ENCODE assay signal across 8 cellular contexts in genomic region chr5:116137544-116138378, GRCh38. TPM values are rescaled to one million over a fixed set of nuclear protein-coding genes. Genes with fewer than 3 reads are reported as not detected.
DNase-seq lines count a peak whose midpoint lies in the region; ATAC-seq, FAIRE-seq and TF ChIP-seq lines count a peak whose summit lies in the region.

No MANE protein-coding gene starts in this region.

- no peaks in the 10 kb centered on the region for H4K20me1 ChIP-seq in keratinocyte (ENCODE audit: control insufficient read depth, extremely low read depth, insufficient read depth, low read length)

- TF ChIP-seq POLR2A in tibial nerve (IDR thresholded peaks at IDR 0.05) (no peak), GM18505 (IDR thresholded peaks at IDR 0.05; ENCODE audit: borderline replicate concordance, extremely low read depth, insufficient read depth, insufficient read length) (no peak)

- H3K27me3 Mint-ChIP-seq in brain = no peaks in the 10 kb centered on the region

- H3K4me1 Mint-ChIP-seq in brain = peaks cover 20% of the 10 kb centered on the region

- no peak overlapping the region for H3K4me2 ChIP-seq in keratinocyte (ENCODE audit: control insufficient read depth, extremely low read depth, insufficient read depth, low read depth, low read length)

- H3K79me2 ChIP-seq in keratinocyte (ENCODE audit: control insufficient read depth, insufficient read depth, low read length) = no peaks in the 10 kb centered on the region

- no peak overlapping the region for H3K9ac ChIP-seq in keratinocyte (ENCODE audit: control insufficient read depth, extremely low read depth, insufficient read depth, low read length)

- WGBS in tibial nerve, 2 donors = 10 to 14% methylated on average over 4 of the region's 4 CpGs

- H3K9me3 ChIP-seq in keratinocyte (ENCODE audit: control insufficient read depth, low read depth, low read length) (no peaks in the 10 kb centered on the region), tibial nerve (peaks cover 0 to 3% (median 0%) of the 10 kb centered on the region in 4 donors)

- H3K4me3 Mint-ChIP-seq in brain = no peak overlapping the region

- H3K27ac Mint-ChIP-seq in brain = peak overlapping the region in 2 of 5 experiments; percentile 37 to 68

- FAIRE-seq in keratinocyte (lab: Jason Lieb, UNC) = peak; percentile 71

- no peak for TF ChIP-seq EP300 in tibial nerve (IDR thresholded peaks at IDR 0.05)

- TF ChIP-seq CTCF in brain (conservative IDR thresholded peaks at IDR 0.05) = peak; percentile 80 to 86
- peak in 2 of 3 experiments; percentile 55 to 60 for TF ChIP-seq CTCF in keratinocyte (optimal IDR thresholded peaks at IDR 0.05 in 1 of 3, IDR thresholded peaks at IDR 0.05 in 1 of 3, conservative IDR thresholded peaks at IDR 0.05 in 1 of 3; ENCODE audit: extremely low read depth in 1 of 3, insufficient read depth in 2 of 3, low read length in 3 of 3)
- peak; percentile 51 to 80 (median 66) for TF ChIP-seq CTCF in tibial nerve (IDR thresholded peaks at IDR 0.05)

- H3K36me3 ChIP-seq in keratinocyte (ENCODE audit: control insufficient read depth in 2 of 2, extremely low read depth in 1 of 2, insufficient read depth in 2 of 2, low read length in 2 of 2) = no peaks in the 10 kb centered on the region
- H3K36me3 ChIP-seq in tibial nerve = peaks cover 0 to 9% (median 0%) of the 10 kb centered on the region in 3 donors

- DNase-seq in GF-D8 (lab: John Stamatoyannopoulos, UW) (peak; percentile 1), NCI-H446 treated with DMSO at 0.1 percent for 48 hours (lab: John Stamatoyannopoulos, UW) (peak; percentile 48), keratinocyte (ENCODE audit: low read depth, low spot score) (no peak), tibial nerve (ENCODE audit: low spot score in 2 of 2) (peak in 1 of 2 donors; percentile 25)
- DNase-seq in activated T-cell treated with anti-CD3 and anti-CD28 coated beads, Interleukin-2, amount 50 U/mL, for 48 hours = no peak

- H3K27me3 ChIP-seq in keratinocyte (ENCODE audit: control insufficient read depth, extremely low read depth, insufficient read depth, low read length) = no peaks in the 10 kb centered on the region
- H3K27me3 ChIP-seq in tibial nerve = no peaks in the 10 kb centered on the region

- ATAC-seq in HG02852 (IDR thresholded peaks at IDR 0.05; ENCODE audit: unreplicated experiment) = peak; percentile 44
- no peak for ATAC-seq in GM18505 (IDR thresholded peaks at IDR 0.05; ENCODE audit: unreplicated experiment)

- H3K27ac ChIP-seq in keratinocyte (ENCODE audit: control insufficient read depth, insufficient read depth, low read length) (no peak overlapping the region), tibial nerve (no peak overlapping the region)

- no peaks in the 10 kb centered on the region for H3K4me1 ChIP-seq in keratinocyte (ENCODE audit: control insufficient read depth, extremely low read depth, insufficient read depth, low read length)
- H3K4me1 ChIP-seq in tibial nerve = peaks cover 0 to 4% (median 0%) of the 10 kb centered on the region in 4 donors

- peaks cover 5% of the 10 kb centered on the region for H3K36me3 Mint-ChIP-seq in brain

- no peaks in the 10 kb centered on the region for H3K9me3 Mint-ChIP-seq in brain

- H3K4me3 ChIP-seq in keratinocyte (ENCODE audit: control insufficient read depth in 2 of 3, extremely low read depth in 1 of 3, insufficient read depth in 2 of 3, low read depth in 1 of 3, low read length in 3 of 3) = no peak overlapping the region
- no peak overlapping the region for H3K4me3 ChIP-seq in tibial nerve

- H2AFZ ChIP-seq in keratinocyte (ENCODE audit: control insufficient read depth, low read length) = no peak overlapping the region

- dilution Hi-C loops in keratinocyte (cut with MboI; ENCODE audit: extremely low pct_ligation_motif_present, low sequenced_read_pairs) = no loop called here

- H3K9me1 ChIP-seq in keratinocyte (ENCODE audit: control insufficient read depth, extremely low read depth, insufficient read depth, low read length) = no peaks in the 10 kb centered on the region

RNA-seq across cellular contexts. Expression of gene COMMD10, which starts 52.9 kb away (rescaled TPM):
- 10.1 TPM for polyA plus RNA-seq in brain (ENCODE audit: insufficient read depth, low read depth, low replicate concordance)
- polyA plus RNA-seq in keratinocyte = 13.2 to 22.3 TPM (median 15.6 TPM) in 3 replicates
- polyA plus RNA-seq in keratinocyte (2011; ENCODE audit: low read depth) = 19.8 TPM
- 10.6 and 21.0 TPM in 2 replicates for polyA plus RNA-seq in keratinocyte (2011; cell fraction: cytosol; rRNA removed)
- polyA plus RNA-seq in keratinocyte (2011; cell fraction: nucleus; rRNA removed) = 9.6 and 11.9 TPM in 2 replicates
- polyA plus RNA-seq in keratinocyte (2012; ENCODE audit: low replicate concordance) = 15.9 and 23.3 TPM in 2 replicates
- polyA minus RNA-seq in keratinocyte = 1.5 to 16.3 TPM (median 5.2 TPM) in 3 replicates
- 9.4 TPM for polyA minus RNA-seq in keratinocyte (2011; cell fraction: cytosol; rRNA and poly(A)+ RNA removed)
- 11.4 and 18.8 TPM in 2 replicates for polyA minus RNA-seq in keratinocyte (2011; cell fraction: nucleus; rRNA and poly(A)+ RNA removed)
- 10 to 100 TPM; 15.3 to 38.1 (median 20.0) TPM for total RNA-seq in tibial nerve

Comparison
In these comparisons a context has a peak if more than half of its experiments do, and no peak if none do; other contexts are left out.
1. DNase-seq: peak in GF-D8 (single experiment) and NCI-H446 treated with DMSO at 0.1 percent for 48 hours (single experiment); none in keratinocyte (single experiment) and activated T-cell treated with anti-CD3 and anti-CD28 coated beads, Interleukin-2, amount 50 U/mL, for 48 hours (0 of 2).
2. Peak in every context shown above with its lines, with median percentiles within 50 percentile points of each other: CTCF ChIP-seq.